23 cellular contexts compared by ENCODE assay signal in genomic region chr4:97845758-97846157, GRCh38.
"Had no signal": no experiment of that assay in that cellular context is flagged by ENCODE, and none has a peak within 500 bp of the region (broad histone marks: within the 10 kb centered on the region; RNA-seq: fewer than 3 reads in every experiment).

No MANE protein-coding gene starts in this region.

- H3K27ac Mint-ChIP-seq: endodermal cell; naive thymus-derived CD8-positive, alpha-beta T cell; stimulated activated memory B cell treated with anti-CD40 and anti-IgM and Interleukin-4, amounts not matched to agents 10 μg/mL and 1 μg/mL and 100 μg/mL, for 72 hours; stimulated activated naive CD8-positive, alpha-beta T cell treated with anti-CD3 and anti-CD28 coated beads, Interleukin-15, Interleukin-2, amounts not matched to agents 100 ng/mL and 50 ng/mL, for 24 hours had no signal

- H3K4me3 Mint-ChIP-seq: endodermal cell; naive thymus-derived CD8-positive, alpha-beta T cell; stimulated activated memory B cell treated with anti-CD40 and anti-IgM and Interleukin-4, amounts not matched to agents 10 μg/mL and 1 μg/mL and 100 μg/mL, for 72 hours; stimulated activated naive CD8-positive, alpha-beta T cell treated with anti-CD3 and anti-CD28 coated beads, Interleukin-15, Interleukin-2, amounts not matched to agents 100 ng/mL and 50 ng/mL, for 24 hours had no signal

- H3K4me1 Mint-ChIP-seq: naive thymus-derived CD8-positive, alpha-beta T cell; stimulated activated memory B cell treated with anti-CD40 and anti-IgM and Interleukin-4, amounts not matched to agents 10 μg/mL and 1 μg/mL and 100 μg/mL, for 72 hours had no signal

- H3K9me3 Mint-ChIP-seq: endodermal cell; stimulated activated memory B cell treated with anti-CD40 and anti-IgM and Interleukin-4, amounts not matched to agents 10 μg/mL and 1 μg/mL and 100 μg/mL, for 72 hours had no signal

- H3K36me3 Mint-ChIP-seq: stimulated activated memory B cell treated with anti-CD40 and anti-IgM and Interleukin-4, amounts not matched to agents 10 μg/mL and 1 μg/mL and 100 μg/mL, for 72 hours had no signal

- H3K9me3 ChIP-seq: colonic mucosa, heart left ventricle, mucosa of descending colon, neutrophil, testis had no signal

- H3K27me3 ChIP-seq: colonic mucosa, foreskin keratinocyte, heart left ventricle, neutrophil, spleen, testis, tibial nerve, upper lobe of right lung had no signal

- H3K27ac ChIP-seq: colonic mucosa, foreskin keratinocyte, heart left ventricle, neutrophil, spleen, testis, tibial nerve, upper lobe of right lung had no signal

- H3K4me3 ChIP-seq: colonic mucosa, heart left ventricle, mucosa of descending colon, spleen, testis, tibial nerve, upper lobe of right lung had no signal

- H3K27me3 Mint-ChIP-seq: naive thymus-derived CD8-positive, alpha-beta T cell; stimulated activated memory B cell treated with anti-CD40 and anti-IgM and Interleukin-4, amounts not matched to agents 10 μg/mL and 1 μg/mL and 100 μg/mL, for 72 hours; stimulated activated naive CD8-positive, alpha-beta T cell treated with anti-CD3 and anti-CD28 coated beads, Interleukin-15, Interleukin-2, amounts not matched to agents 100 ng/mL and 50 ng/mL, for 24 hours had no signal

- DNase-seq: colonic mucosa; dermis blood vessel endothelial cell; effector CD4-positive, alpha-beta T cell; endodermal cell; erythroblast; foreskin keratinocyte; heart left ventricle; hippocampal formation; kidney glomerular epithelial cell; mammary epithelial cell; mucosa of descending colon; naive thymus-derived CD8-positive, alpha-beta T cell; spleen; stimulated activated CD4-positive, alpha-beta T cell treated with anti-CD3 and anti-CD28 coated beads, Interleukin-15, amount 100 ng/mL, for 24 hours; stimulated activated CD4-positive, alpha-beta T cell treated with anti-CD3 and anti-CD28 coated beads, Interleukin-1b, Interleukin-23, amount 100 ng/mL, for 48 hours; stimulated activated CD4-positive, alpha-beta T cell treated with anti-CD3 and anti-CD28 coated beads, Interleukin-4, amount 100 ng/mL, for 24 hours; testis; upper lobe of right lung had no signal

- ATAC-seq: foreskin keratinocyte; heart left ventricle; mucosa of descending colon; naive thymus-derived CD8-positive, alpha-beta T cell; sciatic nerve; stimulated activated memory B cell treated with anti-CD40 and anti-IgM and Interleukin-4, amounts not matched to agents 10 μg/mL and 1 μg/mL and 100 μg/mL, for 72 hours; upper lobe of right lung had no signal

- H3K4me1 ChIP-seq: colonic mucosa, foreskin keratinocyte, heart left ventricle, spleen, testis, tibial nerve, upper lobe of right lung had no signal

- H3K36me3 ChIP-seq: colonic mucosa, heart left ventricle, neutrophil, spleen, tibial nerve, upper lobe of right lung had no signal
